1 cellular context compared by ENCODE assay signal in the genomic region with DNA sequence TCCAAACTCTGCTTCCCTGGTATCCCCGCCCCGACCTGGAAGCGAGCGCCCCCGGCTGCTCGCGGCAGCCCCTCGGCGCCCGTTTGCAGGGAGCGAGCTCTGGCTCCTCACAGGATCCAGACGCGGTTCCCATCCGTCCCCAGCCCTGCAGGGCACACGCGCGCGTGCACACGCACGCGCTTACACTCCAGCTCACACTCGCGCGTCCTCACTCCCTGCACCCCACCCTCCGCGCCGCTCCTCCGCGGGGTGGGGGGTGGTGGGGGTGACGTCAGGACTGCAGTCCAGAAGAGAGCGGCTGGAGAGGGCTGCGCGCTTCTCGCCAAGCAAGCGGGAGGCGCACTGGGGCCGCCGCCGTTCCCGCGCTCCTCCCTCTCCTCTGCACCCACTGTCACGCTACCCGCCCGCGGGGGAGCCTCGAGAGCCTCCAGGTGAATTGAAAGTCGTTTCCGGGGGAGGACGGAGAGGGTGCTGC.
TF ChIP-seq lines count a peak whose summit lies in the region.

No MANE protein-coding gene starts in this region.

TF ChIP-seq in GM23338, 12 proteins besides CTCF, POLR2A, EP300 and RAD21 (continued from another document):
- TF ChIP-seq ZNF462 (CRISPR knock-in tag; IDR thresholded peaks at IDR 0.05), result no peak
- no peak for TF ChIP-seq POLR2AphosphoS5 (IDR thresholded peaks at IDR 0.05; ENCODE audit: low read depth)
- TF ChIP-seq, protein P1, sequence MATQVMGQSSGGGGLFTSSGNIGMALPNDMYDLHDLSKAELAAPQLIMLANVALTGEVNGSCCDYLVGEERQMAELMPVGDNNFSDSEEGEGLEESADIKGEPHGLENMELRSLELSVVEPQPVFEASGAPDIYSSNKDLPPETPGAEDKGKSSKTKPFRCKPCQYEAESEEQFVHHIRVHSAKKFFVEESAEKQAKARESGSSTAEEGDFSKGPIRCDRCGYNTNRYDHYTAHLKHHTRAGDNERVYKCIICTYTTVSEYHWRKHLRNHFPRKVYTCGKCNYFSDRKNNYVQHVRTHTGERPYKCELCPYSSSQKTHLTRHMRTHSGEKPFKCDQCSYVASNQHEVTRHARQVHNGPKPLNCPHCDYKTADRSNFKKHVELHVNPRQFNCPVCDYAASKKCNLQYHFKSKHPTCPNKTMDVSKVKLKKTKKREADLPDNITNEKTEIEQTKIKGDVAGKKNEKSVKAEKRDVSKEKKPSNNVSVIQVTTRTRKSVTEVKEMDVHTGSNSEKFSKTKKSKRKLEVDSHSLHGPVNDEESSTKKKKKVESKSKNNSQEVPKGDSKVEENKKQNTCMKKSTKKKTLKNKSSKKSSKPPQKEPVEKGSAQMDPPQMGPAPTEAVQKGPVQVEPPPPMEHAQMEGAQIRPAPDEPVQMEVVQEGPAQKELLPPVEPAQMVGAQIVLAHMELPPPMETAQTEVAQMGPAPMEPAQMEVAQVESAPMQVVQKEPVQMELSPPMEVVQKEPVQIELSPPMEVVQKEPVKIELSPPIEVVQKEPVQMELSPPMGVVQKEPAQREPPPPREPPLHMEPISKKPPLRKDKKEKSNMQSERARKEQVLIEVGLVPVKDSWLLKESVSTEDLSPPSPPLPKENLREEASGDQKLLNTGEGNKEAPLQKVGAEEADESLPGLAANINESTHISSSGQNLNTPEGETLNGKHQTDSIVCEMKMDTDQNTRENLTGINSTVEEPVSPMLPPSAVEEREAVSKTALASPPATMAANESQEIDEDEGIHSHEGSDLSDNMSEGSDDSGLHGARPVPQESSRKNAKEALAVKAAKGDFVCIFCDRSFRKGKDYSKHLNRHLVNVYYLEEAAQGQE (IDR thresholded peaks at IDR 0.05; ENCODE audit: unreplicated experiment), result no peak
- TF ChIP-seq CREB1 (CRISPR knock-in tag; IDR thresholded peaks at IDR 0.05; ENCODE audit: low read depth), result peak; percentile 80
- TF ChIP-seq, protein P2, sequence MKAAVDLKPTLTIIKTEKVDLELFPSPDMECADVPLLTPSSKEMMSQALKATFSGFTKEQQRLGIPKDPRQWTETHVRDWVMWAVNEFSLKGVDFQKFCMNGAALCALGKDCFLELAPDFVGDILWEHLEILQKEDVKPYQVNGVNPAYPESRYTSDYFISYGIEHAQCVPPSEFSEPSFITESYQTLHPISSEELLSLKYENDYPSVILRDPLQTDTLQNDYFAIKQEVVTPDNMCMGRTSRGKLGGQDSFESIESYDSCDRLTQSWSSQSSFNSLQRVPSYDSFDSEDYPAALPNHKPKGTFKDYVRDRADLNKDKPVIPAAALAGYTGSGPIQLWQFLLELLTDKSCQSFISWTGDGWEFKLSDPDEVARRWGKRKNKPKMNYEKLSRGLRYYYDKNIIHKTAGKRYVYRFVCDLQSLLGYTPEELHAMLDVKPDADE (IDR thresholded peaks at IDR 0.05), result no peak
- TF ChIP-seq ZNF331 (CRISPR knock-in tag; IDR thresholded peaks at IDR 0.05; ENCODE audit: low read depth), result no peak
- no peak for TF ChIP-seq STAT1 (IDR thresholded peaks at IDR 0.05; ENCODE audit: unreplicated experiment)
